In genomic region chr11:8671651-8672062, GRCh38 we compare ENCODE assay signal across 9 cellular contexts. TPM values are rescaled to one million over a fixed set of nuclear protein-coding genes. Genes with fewer than 3 reads are reported as not detected.
DNase-seq lines count a peak whose midpoint lies in the region; ATAC-seq, FAIRE-seq and TF ChIP-seq lines count a peak whose summit lies in the region.
"Had no signal": no experiment of that assay in that cellular context is flagged by ENCODE, and none has a peak within 500 bp of the region (broad histone marks: within the 10 kb centered on the region; RNA-seq: fewer than 3 reads in every experiment).

No MANE protein-coding gene starts in this region.

- H3K79me2 ChIP-seq in SK-N-SH (ENCODE audit: insufficient read depth) = no peaks in the 10 kb centered on the region

- H3K4me3 ChIP-seq in HUES6 (ENCODE audit: low read depth, low read length) (peak overlapping the region; percentile 4; the same call in 1 of the 2 replicates), SK-N-SH (ENCODE audit: low read depth in 2 of 2, low read length in 1 of 2) (no peak overlapping the region), left ventricle myocardium inferior (no peak overlapping the region), skeletal muscle tissue (ENCODE audit: low read length in 3 of 3) (no peak overlapping the region), small intestine (ENCODE audit: low read depth in 1 of 2, low read length in 2 of 2) (no peak overlapping the region)
- H3K4me3 ChIP-seq: cardiac muscle cell had no signal

- 0 out of 2 replicates have a peak overlapping the region, but pooled peaks have one; percentile 23 for H2AFZ ChIP-seq in SK-N-SH (ENCODE audit: low read depth)

- TF ChIP-seq CTCF in SK-N-SH (IDR thresholded peaks at IDR 0.05) (no peak), left ventricle myocardium inferior (IDR thresholded peaks at IDR 0.05; ENCODE audit: borderline replicate concordance) (no peak)

- H3K9ac ChIP-seq in HUES6 (ENCODE audit: low read length) (peak overlapping the region; percentile 80), SK-N-SH (peak overlapping the region; percentile 49; the same call in 1 of the 2 replicates), skeletal muscle tissue (ENCODE audit: low read depth in 1 of 3, low read length in 3 of 3) (no peak overlapping the region)

- no peak for TF ChIP-seq POLR2A in GM12892 (IDR thresholded peaks at IDR 0.05; ENCODE audit: low read depth, low read length)

- no peak for FAIRE-seq in GM12892 (lab: Jason Lieb, UNC)
- FAIRE-seq in small intestine (lab: Jason Lieb, UNC) = no peak

- H3K9me3 ChIP-seq in HUES6 (ENCODE audit: control insufficient read depth, insufficient read depth, low read depth, low read length) (no peaks in the 10 kb centered on the region), SK-N-SH (no peaks in the 10 kb centered on the region), left ventricle myocardium inferior (replicated peaks) (no peaks in the 10 kb centered on the region), skeletal muscle tissue (ENCODE audit: control insufficient read depth in 3 of 3, low read length in 3 of 3) (no peaks in the 10 kb centered on the region), small intestine (ENCODE audit: control insufficient read depth, low read depth) (no peaks in the 10 kb centered on the region)

- H3K36me3 ChIP-seq in HUES6 (ENCODE audit: control insufficient read depth, insufficient read depth, low read length) = no peaks in the 10 kb centered on the region
- peaks cover 2 to 11% of the 10 kb centered on the region in 2 experiments for H3K36me3 ChIP-seq in SK-N-SH (replicated peaks in 1 of 2; ENCODE audit: control insufficient read depth in 1 of 2, insufficient read depth in 2 of 2, low read length in 1 of 2)
- peaks cover 3% of the 10 kb centered on the region for H3K36me3 ChIP-seq in left ventricle myocardium inferior
- peaks cover 8 to 22% (median 18%) of the 10 kb centered on the region in 3 donors for H3K36me3 ChIP-seq in skeletal muscle tissue (ENCODE audit: control insufficient read depth in 3 of 3, insufficient read depth in 3 of 3, low read length in 3 of 3)
- H3K36me3 ChIP-seq in small intestine (ENCODE audit: control insufficient read depth in 2 of 2, insufficient read depth in 2 of 2, low read length in 2 of 2) = peaks cover 0 to 13% of the 10 kb centered on the region in 2 donors

- 20% methylated on average over 1 of the region's 1 CpG for WGBS in SK-N-SH (ENCODE audit: low lambda C conversion rate)
- WGBS in small intestine, 3 donors = 0 to 58% (median 0%) methylated on average over 1 of the region's 1 CpG

- no peak for TF ChIP-seq RAD21 in SK-N-SH (IDR thresholded peaks at IDR 0.05; ENCODE audit: low read length)

- H3K27ac ChIP-seq in HUES6 (ENCODE audit: low read depth, low read length) (peak overlapping the region; percentile 91), SK-N-SH (ENCODE audit: low read depth in 2 of 2, low read length in 1 of 2) (peak overlapping the region; percentile 74 to 94), left ventricle myocardium inferior (replicated peaks) (peak overlapping the region; percentile 86), skeletal muscle tissue (ENCODE audit: low read depth, low read length) (peak overlapping the region; percentile 78), small intestine (ENCODE audit: low read depth in 1 of 2, low read length in 1 of 2) (peak overlapping the region in 1 of 2 donors; percentile 86)
- H3K27ac ChIP-seq: cardiac muscle cell had no signal

- POLR2A ChIA-PET in SK-N-SH (lab: Yijun Ruan, JAX) = interaction anchor here (1.2 to 1.4 kb wide), 2 partner anchors 10 to 13 kb away, joined by 3 read pairs; no protein-coding TSS in a partner anchor

- TF ChIP-seq EP300 in SK-N-SH (IDR thresholded peaks at IDR 0.05; ENCODE audit: borderline replicate concordance in 1 of 2, low read depth in 1 of 2, low read length in 1 of 2) = no peak

- peak overlapping the region; percentile 66 for H3K4me2 ChIP-seq in SK-N-SH

- H3F3A ChIP-seq in SK-N-SH (replicated peaks; ENCODE audit: insufficient read depth) = peaks cover 32% of the 10 kb centered on the region

- no peaks in the 10 kb centered on the region for H3K9me2 ChIP-seq in SK-N-SH

- CTCF ChIA-PET in SK-N-SH (lab: Yijun Ruan, JAX) = no interaction called here

- ATAC-seq in GM21381 (IDR thresholded peaks at IDR 0.05; ENCODE audit: unreplicated experiment) = no peak
- ATAC-seq in GM19395 (IDR thresholded peaks at IDR 0.05; ENCODE audit: unreplicated experiment) = no peak

- DNase-seq in SK-N-SH (no peak), left ventricle myocardium inferior (no peak), GM12892 (ENCODE audit: insufficient read length) (no peak), small intestine (no peak)

- H4K20me1 ChIP-seq in SK-N-SH (ENCODE audit: insufficient read depth) = no peaks in the 10 kb centered on the region; the same call in 1 of the 2 replicates

- H3K4me1 ChIP-seq in HUES6 (ENCODE audit: control insufficient read depth, insufficient read depth, low read length) (peaks cover 27% of the 10 kb centered on the region), SK-N-SH (ENCODE audit: control insufficient read depth in 1 of 2, insufficient read depth in 2 of 2, low read depth in 1 of 2, low read length in 1 of 2) (peaks cover 12 to 15% of the 10 kb centered on the region in 2 experiments), left ventricle myocardium inferior (peaks cover 21% of the 10 kb centered on the region), skeletal muscle tissue (ENCODE audit: control insufficient read depth in 3 of 3, insufficient read depth in 3 of 3, low read length in 3 of 3) (peaks cover 7 to 8% (median 8%) of the 10 kb centered on the region in 3 donors), small intestine (ENCODE audit: control insufficient read depth in 2 of 2, insufficient read depth in 1 of 2, low read depth in 1 of 2, low read length in 1 of 2) (no peaks in the 10 kb centered on the region)

- H3K27me3 ChIP-seq in HUES6 (ENCODE audit: control insufficient read depth, insufficient read depth, low read length) = no peaks in the 10 kb centered on the region
- no peaks in the 10 kb centered on the region for H3K27me3 ChIP-seq in SK-N-SH (ENCODE audit: insufficient read depth)
- H3K27me3 ChIP-seq in left ventricle myocardium inferior (ENCODE audit: low read depth) = no peaks in the 10 kb centered on the region
- no peaks in the 10 kb centered on the region for H3K27me3 ChIP-seq in skeletal muscle tissue (ENCODE audit: control insufficient read depth in 3 of 3, insufficient read depth in 3 of 3, low read length in 3 of 3)
- H3K27me3 ChIP-seq in small intestine (ENCODE audit: control insufficient read depth in 2 of 2, insufficient read depth in 2 of 2, low read length in 2 of 2) = no peaks in the 10 kb centered on the region
- H3K27me3 ChIP-seq: cardiac muscle cell had no signal

- intact Hi-C loops in left ventricle myocardium inferior (cut with micrococcal nuclease) = no loop called here

TF ChIP-seq in SK-N-SH, 30 proteins besides CTCF, POLR2A, EP300 and RAD21 (continues in another document):
- TF ChIP-seq NRF1 (IDR thresholded peaks at IDR 0.05; ENCODE audit: low read depth, low read length) (no peak), USF1 (IDR thresholded peaks at IDR 0.05; ENCODE audit: borderline replicate concordance, low read depth) (no peak), TEAD4 (IDR thresholded peaks at IDR 0.05; ENCODE audit: borderline replicate concordance, insufficient read depth) (no peak), EZH2phosphoT487 (IDR thresholded peaks at IDR 0.05; ENCODE audit: borderline replicate concordance, low read depth) (no peak), FOXM1 (IDR thresholded peaks at IDR 0.05; ENCODE audit: low read depth) (0 out of 2 replicates have a peak, but pooled peaks have one; percentile 9), POLR2AphosphoS5 (IDR thresholded peaks at IDR 0.05; ENCODE audit: low read depth, low read length) (no peak; the same call in 1 of the 2 replicates), GABPA (IDR thresholded peaks at IDR 0.05; ENCODE audit: low read depth) (no peak), MXI1 (IDR thresholded peaks at IDR 0.05; ENCODE audit: low read depth, low read length) (no peak), YY1 (IDR thresholded peaks at IDR 0.05; ENCODE audit: low read depth) (no peak), JUND (IDR thresholded peaks at IDR 0.05) (no peak)
- TF ChIP-seq, protein P1, sequence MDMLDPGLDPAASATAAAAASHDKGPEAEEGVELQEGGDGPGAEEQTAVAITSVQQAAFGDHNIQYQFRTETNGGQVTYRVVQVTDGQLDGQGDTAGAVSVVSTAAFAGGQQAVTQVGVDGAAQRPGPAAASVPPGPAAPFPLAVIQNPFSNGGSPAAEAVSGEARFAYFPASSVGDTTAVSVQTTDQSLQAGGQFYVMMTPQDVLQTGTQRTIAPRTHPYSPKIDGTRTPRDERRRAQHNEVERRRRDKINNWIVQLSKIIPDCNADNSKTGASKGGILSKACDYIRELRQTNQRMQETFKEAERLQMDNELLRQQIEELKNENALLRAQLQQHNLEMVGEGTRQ (IDR thresholded peaks at IDR 0.05; ENCODE audit: borderline replicate concordance, low read depth, low read length) = no peak

RNA-seq across cellular contexts. Expression of gene TRIM66, which starts 10.8 kb away (rescaled TPM):
- polyA plus RNA-seq in SK-N-SH (2012; rRNA removed) (6.4 and 8.0 TPM in 2 replicates), small intestine (1 to 10 TPM; 1.4 to 4.9 (median 3.1) TPM)
- 2.5 and 2.7 TPM in 2 replicates for polyA plus RNA-seq in SK-N-SH (2012; cell fraction: cytosol; rRNA removed)
- 44.1 and 62.7 TPM in 2 replicates for polyA plus RNA-seq in SK-N-SH (2012; cell fraction: nucleus; rRNA removed)
- total RNA-seq in left ventricle myocardium inferior (4.1 TPM), skeletal muscle tissue (1.6 TPM)
- 9.0 TPM for polyA plus RNA-seq in GM12892 (2012; ENCODE audit: missing spikeins)

RNA-seq across cellular contexts. Expression of gene RPL27A, which starts 10.9 kb away (rescaled TPM):
- polyA plus RNA-seq in SK-N-SH (2012; rRNA removed) (752 and 1,162 TPM in 2 replicates), small intestine (1,000 to 10,000 TPM; 2,503 to 4,316 (median 3,232) TPM)
- 1,039 and 1,258 TPM in 2 replicates for polyA plus RNA-seq in SK-N-SH (2012; cell fraction: cytosol; rRNA removed)
- 308 and 341 TPM in 2 replicates for polyA plus RNA-seq in SK-N-SH (2012; cell fraction: nucleus; rRNA removed)
- total RNA-seq in left ventricle myocardium inferior (597 TPM), skeletal muscle tissue (1,860 TPM)
- 4,980 TPM for polyA plus RNA-seq in GM12892 (2012; ENCODE audit: missing spikeins)

Comparison
In these comparisons a context has a peak if more than half of its experiments do, and no peak if none do; other contexts are left out.
1. H3K9ac ChIP-seq: peak in HUES6 (single experiment) and SK-N-SH (single experiment); none in skeletal muscle tissue (0 of 3).